ENCODE assay signal across 19 cellular contexts in genomic region chr5:75507841-75508240, GRCh38.
"Had no signal": no experiment of that assay in that cellular context is flagged by ENCODE, and none has a peak within 500 bp of the region (broad histone marks: within the 10 kb centered on the region; RNA-seq: fewer than 3 reads in every experiment).

No MANE protein-coding gene starts in this region.

- H3K4me3 Mint-ChIP-seq: neural progenitor cell had no signal

- H3K27me3 Mint-ChIP-seq: naive thymus-derived CD4-positive, alpha-beta T cell; progenitor cell of endocrine pancreas had no signal

- H3K4me2 ChIP-seq: neural progenitor cell, smooth muscle cell had no signal

- H2AFZ ChIP-seq: neural progenitor cell had no signal

- H3K36me3 ChIP-seq: neural progenitor cell, pancreas had no signal

- ATAC-seq: gastroesophageal sphincter; left lobe of liver; naive thymus-derived CD4-positive, alpha-beta T cell; pancreas; right cardiac atrium had no signal

- FAIRE-seq: pancreas, urothelium cell line had no signal

- DNase-seq: effector memory CD4-positive, alpha-beta T cell; esophagus squamous epithelium; foreskin fibroblast; glutamatergic neuron; islet precursor cell; mammary epithelial cell; naive thymus-derived CD4-positive, alpha-beta T cell; nucleus accumbens; pancreas; right cardiac atrium; stimulated activated CD4-positive, alpha-beta T cell treated with anti-CD3 and anti-CD28 coated beads, Interleukin-2, amount 100 ng/mL, for 48 hours; stimulated activated naive CD4-positive, alpha-beta T cell treated with Interleukin-2 at 50 U/mL for 16 hours; trophoblast cell had no signal

- H3K9me3 ChIP-seq: esophagus squamous epithelium, gastroesophageal sphincter, pancreas had no signal

- H3K4me3 ChIP-seq: esophagus squamous epithelium, gastroesophageal sphincter, neural progenitor cell, pancreas, smooth muscle cell had no signal

- H3K9ac ChIP-seq: neural progenitor cell had no signal

- H3K27ac Mint-ChIP-seq: neural progenitor cell had no signal

- H3K27me3 ChIP-seq: esophagus squamous epithelium, gastroesophageal sphincter, neural progenitor cell, pancreas had no signal

- H3K27ac ChIP-seq: esophagus squamous epithelium, gastroesophageal sphincter, neural progenitor cell, pancreas had no signal
